Comparison of ENCODE assay signal across 18 cellular contexts in the genomic region with DNA sequence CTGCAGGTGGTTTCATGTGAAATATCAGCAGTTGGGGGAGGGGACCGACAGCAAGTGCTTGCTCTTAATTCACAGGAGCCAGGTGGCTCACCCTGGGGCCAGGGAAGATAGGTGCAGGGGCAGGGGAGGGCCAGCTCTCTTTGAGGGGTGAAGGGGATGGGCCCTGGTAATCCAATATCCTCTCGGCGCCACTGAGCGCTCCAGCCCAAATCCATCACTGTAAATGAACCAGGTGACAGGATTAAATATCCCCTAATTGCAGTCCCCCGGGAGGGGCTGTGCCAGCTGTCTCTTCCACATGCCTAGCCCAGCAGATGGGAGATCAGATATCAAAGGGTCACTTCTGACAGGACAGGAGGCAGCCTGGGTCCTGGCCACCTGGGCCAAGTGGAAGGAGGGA.
DNase-seq lines count a peak whose midpoint lies in the region; ATAC-seq and TF ChIP-seq lines count a peak whose summit lies in the region.
"Had no signal": no experiment of that assay in that cellular context is flagged by ENCODE, and none has a peak within 500 bp of the region (broad histone marks: within the 10 kb centered on the region; RNA-seq: fewer than 3 reads in every experiment).

No MANE protein-coding gene starts in this region.

- TF ChIP-seq CTCF in lower leg skin (IDR thresholded peaks at IDR 0.05) (no peak), sigmoid colon (IDR thresholded peaks at IDR 0.05) (no peak)

- no peaks in the 10 kb centered on the region for H3K9me3 ChIP-seq in sigmoid colon
- H3K9me3 ChIP-seq: A549 had no signal

- TF ChIP-seq POLR2A in lower leg skin (IDR thresholded peaks at IDR 0.05) (no peak), sigmoid colon (IDR thresholded peaks at IDR 0.05) (no peak)

- H3K4me3 ChIP-seq in lower leg skin (ENCODE audit: low read depth, poor library complexity, severe bottlenecking) (no peak overlapping the region), sigmoid colon (no peak overlapping the region)
- H3K4me3 ChIP-seq: A549, K562 had no signal

- no peaks in the 10 kb centered on the region for H3K36me3 ChIP-seq in sigmoid colon

- no peak overlapping the region for H3K27ac ChIP-seq in sigmoid colon
- H3K27ac ChIP-seq: A549 had no signal

- no peak for TF ChIP-seq EP300 in sigmoid colon (IDR thresholded peaks at IDR 0.05)

- intact Hi-C loops in lower leg skin (cut with DNase I; ENCODE audit: low total_unique reads) (no loop called here), sigmoid colon (cut with DNase I) (no loop called here)

- 39 to 57% methylated on average over 5 of the region's 5 CpGs for WGBS in lower leg skin, 2 donors
- WGBS in sigmoid colon, 2 donors = 57 to 59% methylated on average over 5 of the region's 5 CpGs

- DNase-seq in D341Med (ENCODE audit: low spot score) (peak; percentile 84), NCI-H1092 (lab: John Stamatoyannopoulos, UW) (peak; percentile 94), NCI-H2107 treated with DMSO at 0.1 percent for 48 hours (lab: John Stamatoyannopoulos, UW; ENCODE audit: unreplicated experiment) (peak; percentile 93), NCI-H82 treated with DMSO at 0.1 percent for 48 hours (lab: John Stamatoyannopoulos, UW; ENCODE audit: unreplicated experiment) (peak; percentile 91), lower leg skin (ENCODE audit: low spot score in 2 of 2) (no peak), anterior cingulate cortex (lab: John Stamatoyannopoulos, UW) (no peak), sigmoid colon (no peak)
- DNase-seq: activated CD4-positive, alpha-beta memory T cell treated with anti-CD3 and anti-CD28 coated beads for 36 hours; CD4-positive, CD25-positive, alpha-beta regulatory T cell; endodermal cell; GDM1; naive B cell; NCI-H1048; stimulated activated CD4-positive, alpha-beta T cell treated with anti-CD3 and anti-CD28 coated beads, Interleukin-12 subunit alpha, Interleukin-12 subunit beta, amount 100 ng/mL, for 4 hours; stimulated activated naive CD8-positive, alpha-beta T cell treated with anti-CD3 and anti-CD28 coated beads, Interleukin-15, amount 100 ng/mL, for 72 hours had no signal

- ATAC-seq in HG02610 (IDR thresholded peaks at IDR 0.05; ENCODE audit: unreplicated experiment) = no peak
- ATAC-seq: A549; K562; stimulated activated naive CD8-positive, alpha-beta T cell treated with anti-CD3 and anti-CD28 coated beads, Interleukin-15, amount 100 ng/mL, for 72 hours had no signal

- peaks cover 0 to 3% (median 0%) of the 10 kb centered on the region in 3 donors for H3K27me3 ChIP-seq in sigmoid colon

- no peaks in the 10 kb centered on the region for H3K4me1 ChIP-seq in sigmoid colon
- H3K4me1 ChIP-seq: A549 had no signal

Comparison
In these comparisons a context has a peak if more than half of its experiments do, and no peak if none do; other contexts are left out.
1. DNase-seq: peak in D341Med (single experiment), NCI-H1092 (single experiment), NCI-H2107 treated with DMSO at 0.1 percent for 48 hours (single experiment) and NCI-H82 treated with DMSO at 0.1 percent for 48 hours (single experiment); none in lower leg skin (0 of 2), anterior cingulate cortex (0 of 58) and sigmoid colon (single experiment).